ENCODE assay signal across 20 cellular contexts in the genomic region with DNA sequence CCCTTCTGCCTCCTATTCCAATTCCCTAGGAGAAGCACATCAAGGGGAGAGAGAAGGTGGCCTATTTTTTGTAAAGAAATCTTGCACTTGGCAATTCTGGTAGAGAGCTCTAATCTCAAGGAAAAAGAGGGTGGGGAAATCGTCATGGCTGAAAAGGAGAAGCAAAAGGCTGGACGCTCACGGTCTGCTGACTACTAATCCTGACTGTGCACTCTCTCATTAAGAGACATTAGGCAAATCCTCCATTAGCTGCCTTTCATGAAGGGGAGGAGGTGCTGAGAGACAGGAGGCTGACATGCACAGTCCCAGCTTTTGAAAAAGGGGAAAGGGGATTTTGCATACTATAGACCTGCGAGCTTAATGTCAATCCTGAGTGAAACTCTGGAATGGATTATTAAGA.
"Had no signal": no experiment of that assay in that cellular context is flagged by ENCODE, and none has a peak within 500 bp of the region (broad histone marks: within the 10 kb centered on the region; RNA-seq: fewer than 3 reads in every experiment).

No MANE protein-coding gene starts in this region.

- H3K27ac Mint-ChIP-seq: activated CD4-positive, alpha-beta memory T cell treated with anti-CD3 and anti-CD28 coated beads, Interleukin-2, amount 10 ng/mL, durations not matched to agents 7 days and 5 days; activated CD4-positive, alpha-beta T cell treated with anti-CD3 and anti-CD28 coated beads, Interleukin-2, amount 10 ng/mL, durations not matched to agents 24 days and 14 days; naive B cell; stimulated activated naive B cell treated with anti-CD40 and anti-IgM and Interleukin-4, amounts not matched to agents 10 μg/mL and 1 μg/mL and 100 μg/mL, for 72 hours; type B pancreatic cell had no signal

- H3K4me1 Mint-ChIP-seq: activated CD4-positive, alpha-beta memory T cell treated with anti-CD3 and anti-CD28 coated beads, Interleukin-2, amount 10 ng/mL, durations not matched to agents 7 days and 5 days; activated CD4-positive, alpha-beta T cell treated with anti-CD3 and anti-CD28 coated beads, Interleukin-2, amount 10 ng/mL, durations not matched to agents 24 days and 14 days; naive B cell; stimulated activated naive B cell treated with anti-CD40 and anti-IgM and Interleukin-4, amounts not matched to agents 10 μg/mL and 1 μg/mL and 100 μg/mL, for 72 hours had no signal

- H3K27me3 Mint-ChIP-seq: activated CD4-positive, alpha-beta memory T cell treated with anti-CD3 and anti-CD28 coated beads, Interleukin-2, amount 10 ng/mL, durations not matched to agents 7 days and 5 days; activated CD4-positive, alpha-beta T cell treated with anti-CD3 and anti-CD28 coated beads, Interleukin-2, amount 10 ng/mL, durations not matched to agents 24 days and 14 days; naive B cell; stimulated activated naive B cell treated with anti-CD40 and anti-IgM and Interleukin-4, amounts not matched to agents 10 μg/mL and 1 μg/mL and 100 μg/mL, for 72 hours; type B pancreatic cell had no signal

- ATAC-seq: activated CD4-positive, CD25-positive, alpha-beta regulatory T cell treated with anti-CD3 and anti-CD28 coated beads, Interleukin-2, amount 50 U/mL, for 24 hours; body of pancreas; heart right ventricle; stimulated activated naive B cell treated with anti-CD40 and anti-IgM and Interleukin-4, amounts not matched to agents 10 μg/mL and 1 μg/mL and 100 μg/mL, for 72 hours had no signal

- H3K4me3 ChIP-seq: body of pancreas, heart right ventricle, lung, sigmoid colon, smooth muscle cell, thoracic aorta had no signal

- H3K4me3 Mint-ChIP-seq: activated CD4-positive, alpha-beta memory T cell treated with anti-CD3 and anti-CD28 coated beads, Interleukin-2, amount 10 ng/mL, durations not matched to agents 7 days and 5 days; activated CD4-positive, alpha-beta T cell treated with anti-CD3 and anti-CD28 coated beads, Interleukin-2, amount 10 ng/mL, durations not matched to agents 24 days and 14 days; naive B cell; stimulated activated naive B cell treated with anti-CD40 and anti-IgM and Interleukin-4, amounts not matched to agents 10 μg/mL and 1 μg/mL and 100 μg/mL, for 72 hours; type B pancreatic cell had no signal

- H3K4me1 ChIP-seq: body of pancreas, heart right ventricle, sigmoid colon had no signal

- H3K36me3 ChIP-seq: heart right ventricle, sigmoid colon, thoracic aorta had no signal

- DNase-seq: activated CD4-positive, alpha-beta memory T cell treated with anti-CD3 and anti-CD28 coated beads, Interleukin-2, amount 10 ng/mL, durations not matched to agents 7 days and 5 days; activated CD4-positive, alpha-beta T cell treated with anti-CD3 and anti-CD28 coated beads, Interleukin-2, amount 10 ng/mL, durations not matched to agents 24 days and 14 days; activated effector memory CD4-positive, alpha-beta T cell treated with anti-CD3 and anti-CD28 coated beads, Interleukin-2, amount 50 U/mL, for 16 hours; activated naive CD4-positive, alpha-beta T cell treated with anti-CD3 and anti-CD28 coated beads, Interleukin-2, amount 50 U/mL, for 16 hours; anterior cingulate cortex; body of pancreas; heart right ventricle; naive B cell; posterior cingulate gyrus; sigmoid colon; stimulated activated CD4-positive, alpha-beta T cell treated with anti-CD3 and anti-CD28 coated beads, Interleukin-15, amount 100 ng/mL, for 24 hours; stimulated activated naive B cell treated with anti-CD40 and anti-IgM and Interleukin-4, amounts not matched to agents 10 μg/mL and 1 μg/mL and 100 μg/mL, for 72 hours; T1000 had no signal

- H3K9me3 ChIP-seq: body of pancreas, heart right ventricle, sigmoid colon, thoracic aorta had no signal

- H3K27me3 ChIP-seq: body of pancreas, sigmoid colon had no signal

- H3K27ac ChIP-seq: body of pancreas, epithelial cell of prostate, heart right ventricle, sigmoid colon, thoracic aorta, VCaP had no signal

- H3K4me2 ChIP-seq: smooth muscle cell had no signal

- H3K9me3 Mint-ChIP-seq: type B pancreatic cell had no signal

- H3K36me3 Mint-ChIP-seq: naive B cell; stimulated activated naive B cell treated with anti-CD40 and anti-IgM and Interleukin-4, amounts not matched to agents 10 μg/mL and 1 μg/mL and 100 μg/mL, for 72 hours; type B pancreatic cell had no signal
